ENCODE assay signal across 19 cellular contexts in genomic region chr3:104673981-104674380, GRCh38.
"Had no signal": no experiment of that assay in that cellular context is flagged by ENCODE, and none has a peak within 500 bp of the region (broad histone marks: within the 10 kb centered on the region; RNA-seq: fewer than 3 reads in every experiment).

No MANE protein-coding gene starts in this region.

- H3K36me3 ChIP-seq: cardiac muscle cell, colonic mucosa, right atrium auricular region, spleen, tibial nerve had no signal

- H3K4me3 ChIP-seq: cardiac muscle cell, colonic mucosa, right atrium auricular region, spleen, tibial nerve had no signal

- H3K27me3 ChIP-seq: cardiac muscle cell, colonic mucosa, right atrium auricular region, spleen, tibial nerve had no signal

- H3K4me1 Mint-ChIP-seq: naive thymus-derived CD4-positive, alpha-beta T cell; stimulated activated naive B cell treated with anti-CD40 and anti-IgM and Interleukin-4, amounts not matched to agents 10 μg/mL and 1 μg/mL and 100 μg/mL, for 72 hours had no signal

- ATAC-seq: left lobe of liver; naive thymus-derived CD4-positive, alpha-beta T cell; stimulated activated naive B cell treated with anti-CD40 and anti-IgM and Interleukin-4, amounts not matched to agents 10 μg/mL and 1 μg/mL and 100 μg/mL, for 72 hours had no signal

- H3K9me3 ChIP-seq: colonic mucosa had no signal

- H3K4me3 Mint-ChIP-seq: naive thymus-derived CD4-positive, alpha-beta T cell; stimulated activated naive B cell treated with anti-CD40 and anti-IgM and Interleukin-4, amounts not matched to agents 10 μg/mL and 1 μg/mL and 100 μg/mL, for 72 hours had no signal

- H3K27me3 Mint-ChIP-seq: stimulated activated naive B cell treated with anti-CD40 and anti-IgM and Interleukin-4, amounts not matched to agents 10 μg/mL and 1 μg/mL and 100 μg/mL, for 72 hours had no signal

- H3K4me1 ChIP-seq: colonic mucosa, right atrium auricular region, spleen, tibial nerve had no signal

- H3K27ac ChIP-seq: cardiac muscle cell, colonic mucosa, right atrium auricular region, spleen, tibial nerve had no signal

- DNase-seq: activated CD4-positive, alpha-beta T cell treated with anti-CD3 and anti-CD28 coated beads, Interleukin-2, amount 50 U/mL, for 1 hour; activated naive CD4-positive, alpha-beta T cell treated with anti-CD3 and anti-CD28 coated beads, Interleukin-2, amount 50 U/mL, for 16 hours; activated T-cell treated with anti-CD3 and anti-CD28 coated beads, Interleukin-2, amount 50 U/mL, for 1 hour; amniotic stem cell; colonic mucosa; effector CD4-positive, alpha-beta T cell; head of caudate nucleus; islet precursor cell; mammary epithelial cell; naive thymus-derived CD4-positive, alpha-beta T cell; posterior cingulate gyrus; spleen; stimulated activated CD4-positive, alpha-beta T cell treated with anti-CD3 and anti-CD28 coated beads, Interleukin-1b, Interleukin-23, amount 100 ng/mL, for 48 hours; stimulated activated naive B cell treated with anti-CD40 and anti-IgM and Interleukin-4, amounts not matched to agents 10 μg/mL and 1 μg/mL and 100 μg/mL, for 72 hours; T-helper 2 cell had no signal

- H3K36me3 Mint-ChIP-seq: naive thymus-derived CD4-positive, alpha-beta T cell; stimulated activated naive B cell treated with anti-CD40 and anti-IgM and Interleukin-4, amounts not matched to agents 10 μg/mL and 1 μg/mL and 100 μg/mL, for 72 hours had no signal

- H3K27ac Mint-ChIP-seq: naive thymus-derived CD4-positive, alpha-beta T cell; stimulated activated naive B cell treated with anti-CD40 and anti-IgM and Interleukin-4, amounts not matched to agents 10 μg/mL and 1 μg/mL and 100 μg/mL, for 72 hours had no signal
